ENCODE assay signal across 1 cellular context in genomic region chr2:30484145-30484544, GRCh38.
TF ChIP-seq lines count a peak whose summit lies in the region.

No MANE protein-coding gene starts in this region.

TF ChIP-seq in GM12878, 131 proteins besides CTCF, POLR2A, EP300 and RAD21 (continued from another document):
- TF ChIP-seq SKIL (IDR thresholded peaks at IDR 0.05; ENCODE audit: low read depth, poor library complexity, severe bottlenecking), result no peak
- peak in 1 of 2 experiments; percentile 13; a peak in 1 of 4 replicates for TF ChIP-seq IKZF2 (IDR thresholded peaks at IDR 0.05)
- TF ChIP-seq RAD51 (IDR thresholded peaks at IDR 0.05), result peak; percentile 45; the same call in 1 of the 2 replicates
